ENCODE assay signal across 1 cellular context in genomic region chr3:15638891-15639262, GRCh38.
A peak's percentile ranks its signal among the peaks of the same experiment; 100 is the strongest.
TF ChIP-seq lines count a peak whose summit lies in the region.

No MANE protein-coding gene starts in this region.

TF ChIP-seq in GM12878, 131 proteins besides CTCF, POLR2A, EP300 and RAD21 (continues in another document):
- TF ChIP-seq BCL11A (IDR thresholded peaks at IDR 0.05; ENCODE audit: low read depth, low read length) (peak; percentile 64; the same call in 1 of the 2 replicates), MYB (IDR thresholded peaks at IDR 0.05; ENCODE audit: borderline replicate concordance, low read depth, low read length) (no peak), SP1 (IDR thresholded peaks at IDR 0.05; ENCODE audit: low read depth, low read length) (no peak), SUZ12 (IDR thresholded peaks at IDR 0.05; ENCODE audit: unreplicated experiment) (no peak), HSF1 (IDR thresholded peaks at IDR 0.05; ENCODE audit: low read depth, low read length) (no peak), MYC (IDR thresholded peaks at IDR 0.05; ENCODE audit: insufficient read depth, insufficient read length, insufficient replicate concordance, low read length, severe bottlenecking) (no peak), ZNF274 (IDR thresholded peaks at IDR 0.05; ENCODE audit: insufficient read depth, insufficient read length) (no peak), SKIL (IDR thresholded peaks at IDR 0.05; ENCODE audit: low read depth, poor library complexity, severe bottlenecking) (peak; percentile 47), CREM (IDR thresholded peaks at IDR 0.05; ENCODE audit: low read depth) (peak; percentile 85), PBX3 (IDR thresholded peaks at IDR 0.05; ENCODE audit: insufficient replicate concordance, low read depth, low read length) (no peak), PKNOX1 (IDR thresholded peaks at IDR 0.05) (no peak), ZNF687 (IDR thresholded peaks at IDR 0.05) (0 out of 2 replicates have a peak, but pooled peaks have one; percentile 31), ATF3 (IDR thresholded peaks at IDR 0.05; ENCODE audit: borderline replicate concordance, extremely low read depth, low read depth, low read length) (no peak), POLR2AphosphoS2 (IDR thresholded peaks at IDR 0.05; ENCODE audit: low read depth, low read length) (no peak), CBFB (IDR thresholded peaks at IDR 0.05; ENCODE audit: low read depth) (0 out of 2 replicates have a peak, but pooled peaks have one; percentile 34), BCLAF1 (IDR thresholded peaks at IDR 0.05) (no peak), SMC3 (IDR thresholded peaks at IDR 0.05; ENCODE audit: borderline replicate concordance, low read length) (no peak), SRF (IDR thresholded peaks at IDR 0.05; ENCODE audit: low read depth in 2 of 2, low read length in 2 of 2) (no peak), RB1 (IDR thresholded peaks at IDR 0.05; ENCODE audit: borderline replicate concordance) (no peak), SIX5 (IDR thresholded peaks at IDR 0.05; ENCODE audit: low read depth, low read length, severe bottlenecking) (no peak), SREBF1 (IDR thresholded peaks at IDR 0.05; ENCODE audit: low read length) (no peak), WRNIP1 (IDR thresholded peaks at IDR 0.05; ENCODE audit: borderline replicate concordance, low read depth, low read length) (no peak), KDM1A (IDR thresholded peaks at IDR 0.05; ENCODE audit: borderline replicate concordance) (no peak), RCOR1 (conservative IDR thresholded peaks at IDR 0.05; ENCODE audit: low read depth, low read length) (no peak), MTA2 (IDR thresholded peaks at IDR 0.05; ENCODE audit: low read depth) (peak; percentile 64; the same call in 1 of the 2 replicates), TARDBP (IDR thresholded peaks at IDR 0.05; ENCODE audit: borderline replicate concordance) (no peak), NR2C1 (IDR thresholded peaks at IDR 0.05) (no peak), STAT1 (conservative IDR thresholded peaks at IDR 0.05) (no peak), SIN3A (IDR thresholded peaks at IDR 0.05; ENCODE audit: low read depth, low read length) (no peak), CBX3 (IDR thresholded peaks at IDR 0.05; ENCODE audit: borderline replicate concordance, low read depth) (no peak), CBX5 (IDR thresholded peaks at IDR 0.05; ENCODE audit: low read depth) (no peak), TCF7 (IDR thresholded peaks at IDR 0.05; ENCODE audit: borderline replicate concordance) (0 out of 2 replicates have a peak, but pooled peaks have one; percentile 40), IKZF1 (conservative IDR thresholded peaks at IDR 0.05) (peak; percentile 77), ATF7 (IDR thresholded peaks at IDR 0.05; ENCODE audit: low read depth) (peak; percentile 57; the same call in 1 of the 2 replicates), BACH1 (IDR thresholded peaks at IDR 0.05; ENCODE audit: borderline replicate concordance) (peak; percentile 31; the same call in 1 of the 2 replicates), POLR2AphosphoS5 (IDR thresholded peaks at IDR 0.05; ENCODE audit: low read length) (no peak), MTA3 (IDR thresholded peaks at IDR 0.05; ENCODE audit: borderline replicate concordance, low read length) (no peak), IRF4 (IDR thresholded peaks at IDR 0.05; ENCODE audit: low read depth, low read length) (peak; percentile 72; the same call in 1 of the 2 replicates), CHD4 (IDR thresholded peaks at IDR 0.05) (no peak), FOXK2 (IDR thresholded peaks at IDR 0.05) (no peak), SREBF2 (IDR thresholded peaks at IDR 0.05; ENCODE audit: low read length) (no peak), PAX8 (IDR thresholded peaks at IDR 0.05) (no peak), ZSCAN29 (IDR thresholded peaks at IDR 0.05) (no peak), DPF2 (IDR thresholded peaks at IDR 0.05) (peak; percentile 78; the same call in 1 of the 2 replicates), MAX (IDR thresholded peaks at IDR 0.05; ENCODE audit: low read depth, low read length) (no peak), MEF2A (IDR thresholded peaks at IDR 0.05; ENCODE audit: insufficient read depth, low read depth, low read length) (no peak), LARP7 (IDR thresholded peaks at IDR 0.05) (no peak), ZBTB11 (CRISPR knock-in tag; IDR thresholded peaks at IDR 0.05) (no peak)
